Comparison of ENCODE assay signal across 23 cellular contexts in the genomic region with DNA sequence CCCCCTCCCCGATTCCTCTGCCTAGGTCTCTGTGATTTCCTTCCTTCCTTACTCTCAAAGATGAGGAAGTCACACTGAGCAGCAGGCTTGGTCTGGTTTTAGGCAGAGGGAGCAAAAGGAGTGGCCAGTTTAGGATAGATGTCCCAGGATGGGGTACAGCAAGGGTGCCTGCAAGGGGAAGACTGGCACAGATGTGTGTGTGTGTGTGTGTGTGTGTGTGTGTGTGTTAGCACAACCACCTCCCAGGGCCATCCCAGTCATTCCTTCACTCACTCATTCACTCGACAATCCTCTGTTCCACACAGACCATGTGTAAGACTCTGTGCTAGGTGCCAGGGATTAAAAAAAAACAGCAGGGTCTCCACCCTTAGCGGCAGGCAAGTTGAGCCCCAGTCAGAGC. TPM values are rescaled to one million over a fixed set of nuclear protein-coding genes. Genes with fewer than 3 reads are reported as not detected.
DNase-seq lines count a peak whose midpoint lies in the region; ATAC-seq, FAIRE-seq and TF ChIP-seq lines count a peak whose summit lies in the region.
"Had no signal": no experiment of that assay in that cellular context is flagged by ENCODE, and none has a peak within 500 bp of the region (broad histone marks: within the 10 kb centered on the region; RNA-seq: fewer than 3 reads in every experiment).

No MANE protein-coding gene starts in this region.

- WGBS in neuronal stem cell (ENCODE audit: extremely low coverage in 2 of 2, insufficient read length in 2 of 2, insufficient replicate concordance in 1 of 2), 2 donors, result no CpG with 5 or more reads among the region's 3 CpGs

- H3K36me3 ChIP-seq in neuronal stem cell (replicated peaks in 1 of 2; ENCODE audit: control insufficient read depth in 2 of 2, insufficient read depth in 2 of 2, low read length in 2 of 2), result no peaks in the 10 kb centered on the region
- no peaks in the 10 kb centered on the region for H3K36me3 ChIP-seq in mucosa of descending colon (ENCODE audit: low read depth)
- H3K36me3 ChIP-seq: SJSA1 had no signal

- no peak overlapping the region for H3K27ac ChIP-seq in neuronal stem cell (replicated peaks; ENCODE audit: low read length)
- H3K27ac ChIP-seq: SJSA1 had no signal

- no peak overlapping the region for H3K4me2 ChIP-seq in neuronal stem cell (ENCODE audit: insufficient read depth, low read length, poor library complexity, severe bottlenecking)

- H3K14ac ChIP-seq in neuronal stem cell (ENCODE audit: low read length), result no peak overlapping the region

- no peak overlapping the region for H2AFZ ChIP-seq in neuronal stem cell (ENCODE audit: low read length)

- H3K4me3 ChIP-seq in neuronal stem cell (ENCODE audit: low read length in 2 of 2), result no peak overlapping the region
- H3K4me3 ChIP-seq in mucosa of descending colon, result no peak overlapping the region
- H3K4me3 ChIP-seq: SJSA1 had no signal

- H3K36me3 Mint-ChIP-seq in glutamatergic neuron (ENCODE audit: unreplicated experiment), result peaks cover 8% of the 10 kb centered on the region

- peak overlapping the region; percentile 99 for H3K27ac Mint-ChIP-seq in glutamatergic neuron (ENCODE audit: unreplicated experiment)
- H3K27ac Mint-ChIP-seq: CD4-positive, alpha-beta T cell had no signal

- DNase-seq in NCI-H1694 (lab: John Stamatoyannopoulos, UW), result peak; percentile 36
- no peak for DNase-seq in NCI-H1694 treated with DMSO at 0.1 percent for 48 hours (lab: John Stamatoyannopoulos, UW)
- peak; percentile 70 for DNase-seq in NCI-H69 (lab: John Stamatoyannopoulos, UW)
- no peak for DNase-seq in glutamatergic neuron
- no peak for DNase-seq in neuronal stem cell (ENCODE audit: low spot score)
- no peak for DNase-seq in frontal cortex (ENCODE audit: low spot score in 2 of 2)
- no peak for DNase-seq in mucosa of descending colon
- DNase-seq: 8988T; CD4-positive, alpha-beta T cell; EL; GDM1; Karpas-422; MV-4-11; NCI-H146; NCI-H2081; Right ventricle myocardium superior; RPMI8226 had no signal

- H2BK120ac ChIP-seq in neuronal stem cell (ENCODE audit: low read depth, low read length), result no peak overlapping the region

- H3K4me1 ChIP-seq in neuronal stem cell (ENCODE audit: control insufficient read depth in 2 of 2, insufficient read depth in 1 of 2, low read depth in 1 of 2, low read length in 2 of 2) (peaks cover 0 to 32% of the 10 kb centered on the region in 2 donors), mucosa of descending colon (ENCODE audit: low read depth) (no peaks in the 10 kb centered on the region)
- H3K4me1 ChIP-seq: SJSA1 had no signal

- no peak overlapping the region for H3K4ac ChIP-seq in neuronal stem cell (ENCODE audit: low read length)

- no peak overlapping the region for H2BK15ac ChIP-seq in neuronal stem cell (ENCODE audit: low read length)

- no peak overlapping the region for H2BK5ac ChIP-seq in neuronal stem cell (ENCODE audit: low read length)

- H4K91ac ChIP-seq in neuronal stem cell (ENCODE audit: low read depth, low read length, poor library complexity), result no peak overlapping the region

- no peaks in the 10 kb centered on the region for H3K79me1 ChIP-seq in neuronal stem cell (ENCODE audit: low read depth, low read length)

- H3K18ac ChIP-seq in neuronal stem cell (ENCODE audit: low read length), result peak overlapping the region; percentile 3

- TF ChIP-seq CTCF in glutamatergic neuron (IDR thresholded peaks at IDR 0.05; ENCODE audit: partially characterized antibody, unreplicated experiment), result no peak
- no peak for TF ChIP-seq CTCF in mucosa of descending colon (IDR thresholded peaks at IDR 0.05)

- peaks cover 72% of the 10 kb centered on the region for H3K4me1 Mint-ChIP-seq in glutamatergic neuron (ENCODE audit: low read depth, unreplicated experiment)

- ATAC-seq in HG02623 (IDR thresholded peaks at IDR 0.05; ENCODE audit: unreplicated experiment), result no peak
- no peak for ATAC-seq in mucosa of descending colon
- ATAC-seq: HCT116 had no signal

- FAIRE-seq in frontal cortex (lab: Jason Lieb, UNC), result no peak
- FAIRE-seq: GM12891 had no signal

- no peak overlapping the region for H4K8ac ChIP-seq in neuronal stem cell (ENCODE audit: low read depth, low read length)

- H3K27me3 Mint-ChIP-seq in glutamatergic neuron (ENCODE audit: unreplicated experiment), result peaks cover 21% of the 10 kb centered on the region

- H3K23ac ChIP-seq in neuronal stem cell (ENCODE audit: low read depth, low read length, poor library complexity), result no peak overlapping the region

- peaks cover 35% of the 10 kb centered on the region for H3K9me3 Mint-ChIP-seq in glutamatergic neuron (ENCODE audit: unreplicated experiment)
- H3K9me3 Mint-ChIP-seq: CD4-positive, alpha-beta T cell had no signal

- intact Hi-C loops in mucosa of descending colon (cut with DNase I, micrococcal nuclease), result no loop called here

- no peak overlapping the region for H2BK12ac ChIP-seq in neuronal stem cell (ENCODE audit: low read length)

- peak overlapping the region; percentile 88 for H3K4me3 Mint-ChIP-seq in glutamatergic neuron (ENCODE audit: unreplicated experiment)
- H3K4me3 Mint-ChIP-seq: CD4-positive, alpha-beta T cell had no signal

- H3K9ac ChIP-seq in neuronal stem cell (ENCODE audit: low read depth, low read length, poor library complexity), result no peak overlapping the region

- H3K9me3 ChIP-seq in neuronal stem cell (replicated peaks in 1 of 2; ENCODE audit: control insufficient read depth in 2 of 2, insufficient read depth in 1 of 2, low read depth in 1 of 2, low read length in 2 of 2) (no peaks in the 10 kb centered on the region), mucosa of descending colon (no peaks in the 10 kb centered on the region)
- H3K9me3 ChIP-seq: SJSA1 had no signal

- peak overlapping the region; percentile 21 for H2AK5ac ChIP-seq in neuronal stem cell (ENCODE audit: low read depth, low read length)

- no peaks in the 10 kb centered on the region for H3K27me3 ChIP-seq in neuronal stem cell (ENCODE audit: control insufficient read depth in 3 of 3, insufficient read depth in 3 of 3, low read depth in 1 of 3, low read length in 3 of 3)

RNA-seq across cellular contexts. Expression of a gene that starts 35.9 kb away (rescaled TPM):
- 93.6 TPM for total RNA-seq in glutamatergic neuron (ENCODE audit: unreplicated experiment)
- polyA plus RNA-seq in neuronal stem cell (2013, experiment 1 of 2), result 0.29 TPM
- polyA plus RNA-seq in neuronal stem cell (2013, experiment 2 of 2), result 0.25 TPM
- total RNA-seq in frontal cortex, result 1.6 TPM
- under 1 TPM in 2 of 3 donors, not detected in 1; 0.10 to 0.13 TPM for total RNA-seq in mucosa of descending colon
- total RNA-seq: HT-29, Right ventricle myocardium superior had no signal
- polyA plus RNA-seq: BJ had no signal

Comparison
In these comparisons a context has a peak if more than half of its experiments do, and no peak if none do; other contexts are left out.
1. DNase-seq: peak in NCI-H1694 (single experiment) and NCI-H69 (single experiment); none in NCI-H1694 treated with DMSO at 0.1 percent for 48 hours (single experiment), glutamatergic neuron (single experiment), neuronal stem cell (single experiment), frontal cortex (0 of 2) and mucosa of descending colon (0 of 3).
2. RNA of a gene that starts 35.9 kb away (total RNA-seq): 93.6 TPM in glutamatergic neuron (single experiment); 1.6 TPM in frontal cortex (single experiment) and 0.10 to 0.13 TPM in mucosa of descending colon; every median in the first group is over 10 times any median in the second.